ENCODE assay signal across 8 cellular contexts in the genomic region with DNA sequence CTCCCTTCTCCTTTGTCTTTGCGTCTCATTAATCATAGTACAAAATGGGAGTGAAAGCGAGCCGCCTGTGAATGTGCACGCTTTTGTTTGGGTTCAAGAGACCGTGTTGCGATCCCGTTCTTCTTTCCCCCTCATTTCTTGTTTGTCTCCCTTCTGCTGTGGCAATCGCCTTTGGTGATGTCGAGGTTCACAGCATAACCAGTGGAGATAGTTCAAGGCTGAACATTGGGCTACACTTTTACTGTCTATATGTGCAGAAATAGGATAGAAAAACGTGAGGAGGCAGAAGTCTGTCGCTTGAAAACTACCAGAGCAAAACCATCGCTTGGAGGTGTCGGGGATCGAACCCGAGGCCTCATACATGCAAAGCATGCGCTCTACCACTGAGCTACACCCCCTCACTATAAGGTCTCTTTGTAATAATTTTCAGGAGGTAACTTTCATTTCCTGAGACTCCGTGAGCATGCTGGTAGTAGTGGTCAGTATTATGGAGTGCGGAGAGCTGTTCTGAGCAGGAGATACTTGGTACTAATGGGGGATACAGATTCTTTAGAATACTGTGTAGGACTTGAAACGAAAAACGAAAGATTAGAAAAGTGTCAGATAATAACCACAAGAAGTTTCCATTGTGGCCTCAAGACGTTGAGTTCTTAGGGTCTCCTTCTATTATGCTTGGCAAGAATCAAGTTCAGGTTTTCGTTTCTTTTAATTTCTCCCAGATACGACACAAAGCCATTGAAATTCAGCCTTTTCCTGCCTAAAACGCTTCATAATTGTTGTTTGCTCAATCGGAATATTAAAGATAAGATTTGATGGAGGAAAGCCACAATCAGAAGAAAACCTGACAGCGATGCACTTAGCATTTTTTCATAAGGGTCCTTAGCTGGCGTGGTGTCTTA.
DNase-seq lines count a peak whose midpoint lies in the region; ATAC-seq and TF ChIP-seq lines count a peak whose summit lies in the region.

No MANE protein-coding gene starts in this region.

- no peak overlapping the region for H3K27ac ChIP-seq in brain microvascular endothelial cell

- H3K36me3 ChIP-seq in brain microvascular endothelial cell (replicated peaks), result no peaks in the 10 kb centered on the region

- H3K27me3 ChIP-seq in brain microvascular endothelial cell (replicated peaks), result peaks cover 17% of the 10 kb centered on the region

- no peak for TF ChIP-seq CTCF in brain microvascular endothelial cell (IDR thresholded peaks at IDR 0.05; ENCODE audit: low read depth, low read length, missing control alignments)

- in situ Hi-C loops in brain microvascular endothelial cell (cut with HindIII; ENCODE audit: low pct_ligation_motif_present, low sequenced_read_pairs), result no loop called here

- peak; percentile 51 for ATAC-seq in GM18519 (IDR thresholded peaks at IDR 0.05; ENCODE audit: low FRiP score, unreplicated experiment)
- ATAC-seq in HG03039 (IDR thresholded peaks at IDR 0.05; ENCODE audit: unreplicated experiment), result no peak
- no peak for ATAC-seq in GM19455 (IDR thresholded peaks at IDR 0.05; ENCODE audit: unreplicated experiment)

- H3K4me3 ChIP-seq in brain microvascular endothelial cell (ENCODE audit: low read depth, low read length), result peak overlapping the region; percentile 22

- peak; percentile 92 for DNase-seq in A172 (ENCODE audit: low spot score)
- peak; percentile 76 for DNase-seq in NCI-H226
- DNase-seq in brain microvascular endothelial cell, result peak; percentile 90
- peak; percentile 20 for DNase-seq in stimulated activated CD4-positive, alpha-beta T cell treated with anti-CD3 and anti-CD28 coated beads, Interleukin-4, amount 100 ng/mL, for 24 hours
- DNase-seq in activated gamma-delta T cell treated with Interleukin-2 at 50 U/mL for 16 hours, result no peak
